In genomic region chr10:133121479-133121878, GRCh38 we compare ENCODE assay signal across 2 cellular contexts.
TF ChIP-seq lines count a peak whose summit lies in the region.

No MANE protein-coding gene starts in this region.

TF ChIP-seq in HepG2, 621 proteins besides CTCF, POLR2A, EP300 and RAD21:
- TF ChIP-seq MLX (CRISPR knock-in tag; IDR thresholded peaks at IDR 0.05) (no peak), MNT (IDR thresholded peaks at IDR 0.05) (peak; percentile 76)

TF ChIP-seq in WTC11, 78 proteins besides CTCF, POLR2A, EP300 and RAD21:
- TF ChIP-seq NFE2L1 (CRISPR knock-in tag; IDR thresholded peaks at IDR 0.05) (no peak), RELA (CRISPR knock-in tag; IDR thresholded peaks at IDR 0.05; ENCODE audit: borderline replicate concordance) (no peak), ELF4 (CRISPR knock-in tag; IDR thresholded peaks at IDR 0.05; ENCODE audit: low read depth) (no peak), ZNF317 (CRISPR knock-in tag; IDR thresholded peaks at IDR 0.05; ENCODE audit: borderline replicate concordance, low read depth) (no peak), NR2C2 (CRISPR knock-in tag; IDR thresholded peaks at IDR 0.05) (0 out of 2 replicates have a peak, but pooled peaks have one; percentile 37), ZBTB43 (CRISPR knock-in tag; IDR thresholded peaks at IDR 0.05) (peak; percentile 62; the same call in 1 of the 2 replicates), SMAD4 (CRISPR knock-in tag; IDR thresholded peaks at IDR 0.05) (no peak), SOX15 (CRISPR knock-in tag; IDR thresholded peaks at IDR 0.05) (no peak), AR (CRISPR knock-in tag; IDR thresholded peaks at IDR 0.05) (no peak), E2F1 (CRISPR knock-in tag; IDR thresholded peaks at IDR 0.05) (no peak)
- TF ChIP-seq, protein P1, sequence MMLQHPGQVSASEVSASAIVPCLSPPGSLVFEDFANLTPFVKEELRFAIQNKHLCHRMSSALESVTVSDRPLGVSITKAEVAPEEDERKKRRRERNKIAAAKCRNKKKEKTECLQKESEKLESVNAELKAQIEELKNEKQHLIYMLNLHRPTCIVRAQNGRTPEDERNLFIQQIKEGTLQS (CRISPR knock-in tag; conservative IDR thresholded peaks at IDR 0.05), result no peak
- TF ChIP-seq, protein P2, sequence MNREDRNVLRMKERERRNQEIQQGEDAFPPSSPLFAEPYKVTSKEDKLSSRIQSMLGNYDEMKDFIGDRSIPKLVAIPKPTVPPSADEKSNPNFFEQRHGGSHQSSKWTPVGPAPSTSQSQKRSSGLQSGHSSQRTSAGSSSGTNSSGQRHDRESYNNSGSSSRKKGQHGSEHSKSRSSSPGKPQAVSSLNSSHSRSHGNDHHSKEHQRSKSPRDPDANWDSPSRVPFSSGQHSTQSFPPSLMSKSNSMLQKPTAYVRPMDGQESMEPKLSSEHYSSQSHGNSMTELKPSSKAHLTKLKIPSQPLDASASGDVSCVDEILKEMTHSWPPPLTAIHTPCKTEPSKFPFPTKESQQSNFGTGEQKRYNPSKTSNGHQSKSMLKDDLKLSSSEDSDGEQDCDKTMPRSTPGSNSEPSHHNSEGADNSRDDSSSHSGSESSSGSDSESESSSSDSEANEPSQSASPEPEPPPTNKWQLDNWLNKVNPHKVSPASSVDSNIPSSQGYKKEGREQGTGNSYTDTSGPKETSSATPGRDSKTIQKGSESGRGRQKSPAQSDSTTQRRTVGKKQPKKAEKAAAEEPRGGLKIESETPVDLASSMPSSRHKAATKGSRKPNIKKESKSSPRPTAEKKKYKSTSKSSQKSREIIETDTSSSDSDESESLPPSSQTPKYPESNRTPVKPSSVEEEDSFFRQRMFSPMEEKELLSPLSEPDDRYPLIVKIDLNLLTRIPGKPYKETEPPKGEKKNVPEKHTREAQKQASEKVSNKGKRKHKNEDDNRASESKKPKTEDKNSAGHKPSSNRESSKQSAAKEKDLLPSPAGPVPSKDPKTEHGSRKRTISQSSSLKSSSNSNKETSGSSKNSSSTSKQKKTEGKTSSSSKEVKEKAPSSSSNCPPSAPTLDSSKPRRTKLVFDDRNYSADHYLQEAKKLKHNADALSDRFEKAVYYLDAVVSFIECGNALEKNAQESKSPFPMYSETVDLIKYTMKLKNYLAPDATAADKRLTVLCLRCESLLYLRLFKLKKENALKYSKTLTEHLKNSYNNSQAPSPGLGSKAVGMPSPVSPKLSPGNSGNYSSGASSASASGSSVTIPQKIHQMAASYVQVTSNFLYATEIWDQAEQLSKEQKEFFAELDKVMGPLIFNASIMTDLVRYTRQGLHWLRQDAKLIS (CRISPR knock-in tag; IDR thresholded peaks at IDR 0.05; ENCODE audit: borderline replicate concordance), result no peak
